Comparison of ENCODE assay signal across 9 cellular contexts in genomic region chr13:76822691-76823267, GRCh38.
DNase-seq lines count a peak whose midpoint lies in the region; ATAC-seq and TF ChIP-seq lines count a peak whose summit lies in the region.
"Had no signal": no experiment of that assay in that cellular context is flagged by ENCODE, and none has a peak within 500 bp of the region (broad histone marks: within the 10 kb centered on the region; RNA-seq: fewer than 3 reads in every experiment).

No MANE protein-coding gene starts in this region.

- H3K27me3 ChIP-seq in naive thymus-derived CD4-positive, alpha-beta T cell (ENCODE audit: control insufficient read depth in 2 of 2, insufficient read depth in 2 of 2, low read length in 2 of 2), result no peaks in the 10 kb centered on the region
- no peaks in the 10 kb centered on the region for H3K27me3 ChIP-seq in smooth muscle cell (ENCODE audit: low read depth)

- H3K4me3 Mint-ChIP-seq in activated naive CD4-positive, alpha-beta T cell treated with anti-CD3 and anti-CD28 coated beads, Interleukin-2, amount 10 ng/mL, durations not matched to agents 7 days and 5 days, result no peak overlapping the region
- H3K4me3 Mint-ChIP-seq in naive thymus-derived CD4-positive, alpha-beta T cell, result no peak overlapping the region
- H3K4me3 Mint-ChIP-seq: activated T-cell treated with anti-CD3 and anti-CD28 coated beads, Interleukin-2, amount 50 U/mL, for 4 hours had no signal

- H3K27ac Mint-ChIP-seq in activated naive CD4-positive, alpha-beta T cell treated with anti-CD3 and anti-CD28 coated beads, Interleukin-2, amount 10 ng/mL, durations not matched to agents 7 days and 5 days, result no peak overlapping the region
- H3K27ac Mint-ChIP-seq in naive thymus-derived CD4-positive, alpha-beta T cell, result no peak overlapping the region

- CTCF ChIA-PET in activated naive CD4-positive, alpha-beta T cell treated with anti-CD3 and anti-CD28 coated beads, Interleukin-2, amount 10 ng/mL, durations not matched to agents 7 days and 5 days (lab: Charles Lee), result interaction anchor here (0.8 to 3.7 kb wide), 13 partner anchors 10 to 946 kb away, joined by 3 to 42 read pairs (median 5); partner anchors contain the start of gene KCTD12
- CTCF ChIA-PET in naive thymus-derived CD4-positive, alpha-beta T cell (lab: Charles Lee), result interaction anchor here (0.8 to 3.6 kb wide), 12 partner anchors 56 to 953 kb away, joined by 3 to 22 read pairs (median 7); partner anchors contain the start of gene KCTD12

- H3K4me2 ChIP-seq in smooth muscle cell, result no peak overlapping the region

- no peaks in the 10 kb centered on the region for H3F3A ChIP-seq in smooth muscle cell (ENCODE audit: low read depth)

- H4K20me1 ChIP-seq in smooth muscle cell (ENCODE audit: low read depth), result no peaks in the 10 kb centered on the region

- ATAC-seq in naive thymus-derived CD4-positive, alpha-beta T cell, result peak; percentile 52

- 90% methylated on average over 2 of the region's 2 CpGs for WGBS in smooth muscle cell (ENCODE audit: low lambda C conversion rate)

- no peaks in the 10 kb centered on the region for H3K9me3 ChIP-seq in naive thymus-derived CD4-positive, alpha-beta T cell (ENCODE audit: control insufficient read depth in 2 of 3, low read length in 3 of 3)
- H3K9me3 ChIP-seq in smooth muscle cell (replicated peaks; ENCODE audit: low read depth), result no peaks in the 10 kb centered on the region

- no peaks in the 10 kb centered on the region for H3K4me1 ChIP-seq in naive thymus-derived CD4-positive, alpha-beta T cell (ENCODE audit: control insufficient read depth in 2 of 2, insufficient read depth in 2 of 2, low read length in 2 of 2)
- no peaks in the 10 kb centered on the region for H3K4me1 ChIP-seq in smooth muscle cell (ENCODE audit: low read depth)

- H3K4me1 Mint-ChIP-seq in activated naive CD4-positive, alpha-beta T cell treated with anti-CD3 and anti-CD28 coated beads, Interleukin-2, amount 10 ng/mL, durations not matched to agents 7 days and 5 days, result peaks cover 2% of the 10 kb centered on the region
- H3K4me1 Mint-ChIP-seq in naive thymus-derived CD4-positive, alpha-beta T cell, result peaks cover 0 to 3% (median 0%) of the 10 kb centered on the region in 7 donors

- no peaks in the 10 kb centered on the region for H3K79me2 ChIP-seq in smooth muscle cell (ENCODE audit: low read depth)

- no peaks in the 10 kb centered on the region for H3K36me3 Mint-ChIP-seq in activated naive CD4-positive, alpha-beta T cell treated with anti-CD3 and anti-CD28 coated beads, Interleukin-2, amount 10 ng/mL, durations not matched to agents 7 days and 5 days
- no peaks in the 10 kb centered on the region for H3K36me3 Mint-ChIP-seq in naive thymus-derived CD4-positive, alpha-beta T cell

- no peaks in the 10 kb centered on the region for H3K9me3 Mint-ChIP-seq in activated naive CD4-positive, alpha-beta T cell treated with anti-CD3 and anti-CD28 coated beads, Interleukin-2, amount 10 ng/mL, durations not matched to agents 7 days and 5 days
- H3K9me3 Mint-ChIP-seq in naive thymus-derived CD4-positive, alpha-beta T cell, result no peaks in the 10 kb centered on the region
- H3K9me3 Mint-ChIP-seq: activated T-cell treated with anti-CD3 and anti-CD28 coated beads, Interleukin-2, amount 50 U/mL, for 4 hours had no signal

- TF ChIP-seq CTCF in smooth muscle cell (IDR thresholded peaks at IDR 0.05; ENCODE audit: borderline replicate concordance, insufficient read depth, poor library complexity, severe bottlenecking), result no peak

- H3K4me3 ChIP-seq in naive thymus-derived CD4-positive, alpha-beta T cell (ENCODE audit: low read length), result no peak overlapping the region
- no peak overlapping the region for H3K4me3 ChIP-seq in smooth muscle cell

- H3K9ac ChIP-seq in smooth muscle cell (ENCODE audit: low read depth), result no peak overlapping the region

- no peak overlapping the region for H3K27ac ChIP-seq in naive thymus-derived CD4-positive, alpha-beta T cell (ENCODE audit: low read depth, low read length)
- H3K27ac ChIP-seq in smooth muscle cell (ENCODE audit: low read depth), result no peak overlapping the region

- intact Hi-C loops in naive thymus-derived CD4-positive, alpha-beta T cell (cut with micrococcal nuclease), result loop anchor here (1.0 to 5.0 kb wide), 6 partner anchors 63 to 945 kb away; partner anchors contain the start of gene KCTD12 (in 1 of the 2)

- no peak overlapping the region for H2AFZ ChIP-seq in smooth muscle cell (ENCODE audit: low read depth)

- DNase-seq in activated naive CD4-positive, alpha-beta T cell treated with anti-CD3 and anti-CD28 coated beads, Interleukin-2, amount 10 ng/mL, durations not matched to agents 7 days and 5 days, result peak; percentile 25
- DNase-seq in activated naive CD4-positive, alpha-beta T cell treated with Interleukin-2 at 50 U/mL for 16 hours, result no peak
- DNase-seq in HT-29 (ENCODE audit: low spot score) (peak; percentile 24), astrocyte of the hippocampus (ENCODE audit: low read depth, low spot score) (peak; percentile 11), ureter (ENCODE audit: low spot score) (no peak), smooth muscle cell (lab: John Stamatoyannopoulos, UW; ENCODE audit: unreplicated experiment) (no peak)
- peak in 6 of 9 donors; percentile 5 to 36 (median 22) for DNase-seq in naive thymus-derived CD4-positive, alpha-beta T cell
- DNase-seq in activated T-cell treated with anti-CD3 and anti-CD28 coated beads, Interleukin-2, amount 50 U/mL, for 1 hour, result no peak
- DNase-seq: activated T-cell treated with anti-CD3 and anti-CD28 coated beads, Interleukin-2, amount 50 U/mL, for 4 hours had no signal

- peaks cover 9% of the 10 kb centered on the region for H3K27me3 Mint-ChIP-seq in activated naive CD4-positive, alpha-beta T cell treated with anti-CD3 and anti-CD28 coated beads, Interleukin-2, amount 10 ng/mL, durations not matched to agents 7 days and 5 days
- H3K27me3 Mint-ChIP-seq in naive thymus-derived CD4-positive, alpha-beta T cell, result peaks cover 0 to 7% (median 0%) of the 10 kb centered on the region in 5 donors

- POLR2A ChIA-PET in naive thymus-derived CD4-positive, alpha-beta T cell (lab: Charles Lee), result interaction anchor here (0.5 to 2.5 kb wide), 3 partner anchors 63 to 939 kb away, joined by 3 to 14 read pairs (median 3); partner anchors contain the start of gene KCTD12

- H3K36me3 ChIP-seq in naive thymus-derived CD4-positive, alpha-beta T cell (ENCODE audit: control insufficient read depth in 2 of 3, insufficient read depth in 3 of 3, low read length in 3 of 3), result no peaks in the 10 kb centered on the region
- no peaks in the 10 kb centered on the region for H3K36me3 ChIP-seq in smooth muscle cell (ENCODE audit: low read depth)

Comparison
In these comparisons a context has a peak if more than half of its experiments do, and no peak if none do; other contexts are left out.
1. DNase-seq: peak in activated naive CD4-positive, alpha-beta T cell treated with anti-CD3 and anti-CD28 coated beads, Interleukin-2, amount 10 ng/mL, durations not matched to agents 7 days and 5 days (single experiment), HT-29 (single experiment), astrocyte of the hippocampus (single experiment) and naive thymus-derived CD4-positive, alpha-beta T cell (6 of 9); none in activated naive CD4-positive, alpha-beta T cell treated with Interleukin-2 at 50 U/mL for 16 hours (single experiment), ureter (single experiment), smooth muscle cell (single experiment) and activated T-cell treated with anti-CD3 and anti-CD28 coated beads, Interleukin-2, amount 50 U/mL, for 1 hour (single experiment).